20 cellular contexts compared by ENCODE assay signal in the genomic region with DNA sequence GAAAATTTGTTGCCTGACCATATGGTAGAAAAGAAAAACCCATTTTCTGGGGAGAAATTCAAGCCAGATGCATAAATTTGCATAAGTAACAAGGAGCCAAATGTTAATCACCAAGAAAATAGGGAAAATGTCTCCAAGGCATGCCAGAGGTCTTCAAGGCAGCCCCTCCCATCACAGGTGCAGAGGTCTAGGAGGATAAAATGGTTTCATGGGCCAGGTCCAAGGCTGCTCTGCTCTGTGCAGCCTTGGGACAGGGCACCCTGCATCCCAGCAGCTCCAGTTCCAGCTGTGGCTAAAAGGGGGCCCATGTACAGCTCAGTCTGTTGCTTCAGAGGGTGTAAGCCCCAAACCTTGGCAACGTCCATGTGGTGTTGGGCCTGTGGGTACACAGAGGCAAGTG.
A peak's percentile ranks its signal among the peaks of the same experiment; 100 is the strongest.
DNase-seq lines count a peak whose midpoint lies in the region; ATAC-seq, FAIRE-seq and TF ChIP-seq lines count a peak whose summit lies in the region.
"Had no signal": no experiment of that assay in that cellular context is flagged by ENCODE, and none has a peak within 500 bp of the region (broad histone marks: within the 10 kb centered on the region; RNA-seq: fewer than 3 reads in every experiment).

No MANE protein-coding gene starts in this region.

- TF ChIP-seq POLR2A in A549 (IDR thresholded peaks at IDR 0.05; ENCODE audit: low read length) = no peak

- ATAC-seq in A549 = no peak
- ATAC-seq: CD8-positive, alpha-beta T cell had no signal

- TF ChIP-seq EP300 in A549 (IDR thresholded peaks at IDR 0.05) = no peak

- no peak for FAIRE-seq in A549 (lab: Jason Lieb, UNC)
- FAIRE-seq: D721Med, G401.6, GM12891, GM19239 had no signal

- H3K9me3 ChIP-seq in A549 (no peaks in the 10 kb centered on the region), iPS-18c (ENCODE audit: control insufficient read depth, insufficient read depth, low read length) (no peaks in the 10 kb centered on the region)

- H3K27ac ChIP-seq in A549 = no peak overlapping the region
- H3K27ac ChIP-seq in angular gyrus (ENCODE audit: low read depth, low read length) = peak overlapping the region; percentile 8
- H3K27ac ChIP-seq: 22Rv1; BLaER1 treated with 17β-estradiol and CSF1 and Interleukin-3, amounts not matched to agents 10 nM and 100 nM; C4-2B had no signal

- DNase-seq in A549 (ENCODE audit: low read depth in 1 of 2, low spot score in 1 of 2) = no peak
- no peak for DNase-seq in activated CD4-positive, CD25-positive, alpha-beta regulatory T cell (lab: John Stamatoyannopoulos, UW)
- no peak for DNase-seq in activated effector memory CD4-positive, alpha-beta T cell treated with Interleukin-2 at 50 U/mL for 16 hours
- DNase-seq in ACHN = no peak
- DNase-seq: AML-193; Caco-2; Calu3; CD4-positive, alpha-beta T cell; CD8-positive, alpha-beta T cell; DMS79 treated with DMSO at 0.1 percent for 48 hours; GF-D8 had no signal

- H3K4me2 ChIP-seq in A549 = no peak overlapping the region
- H3K4me2 ChIP-seq: BLaER1 treated with 17β-estradiol and CSF1 and Interleukin-3, amounts not matched to agents 10 nM and 100 nM had no signal

- no peaks in the 10 kb centered on the region for H3K4me1 ChIP-seq in A549
- H3K4me1 ChIP-seq: Caco-2 had no signal

- no peak for TF ChIP-seq RAD21 in A549 (conservative IDR thresholded peaks at IDR 0.05 in 1 of 2, IDR thresholded peaks at IDR 0.05 in 1 of 2)

- no peak for TF ChIP-seq CTCF in A549 (IDR thresholded peaks at IDR 0.05)

- CTCF ChIA-PET in A549 (lab: Yijun Ruan, JAX) = no interaction called here

- in situ Hi-C loops in ACHN (cut with HindIII; ENCODE audit: low pct_ligation_motif_present, low pct_unique_long_range_greater_than_20kb, low sequenced_read_pairs) = no loop called here

- POLR2A ChIA-PET in A549 (lab: Yijun Ruan, JAX) = no interaction called here

- no peak overlapping the region for H3K4me3 ChIP-seq in A549
- H3K4me3 ChIP-seq in iPS-18c (ENCODE audit: insufficient read depth, low read depth, low read length) = peak overlapping the region; percentile 4; the same call in 1 of the 2 replicates
- H3K4me3 ChIP-seq: BLaER1 treated with 17β-estradiol and CSF1 and Interleukin-3, amounts not matched to agents 10 nM and 100 nM had no signal

- no CpG with 5 or more reads among the region's 1 CpG for WGBS in A549 (ENCODE audit: missing lambda C conversion rate)

TF ChIP-seq in A549, 52 proteins besides CTCF, POLR2A, EP300 and RAD21:
- TF ChIP-seq ZFP36 (IDR thresholded peaks at IDR 0.05; ENCODE audit: borderline replicate concordance, partially characterized antibody) (peak; percentile 35), NR3C1 (IDR thresholded peaks at IDR 0.05) (no peak), ZC3H11A (IDR thresholded peaks at IDR 0.05) (no peak), TFCP2L1 (CRISPR knock-in tag; IDR thresholded peaks at IDR 0.05) (no peak)
- TF ChIP-seq, protein P1, sequence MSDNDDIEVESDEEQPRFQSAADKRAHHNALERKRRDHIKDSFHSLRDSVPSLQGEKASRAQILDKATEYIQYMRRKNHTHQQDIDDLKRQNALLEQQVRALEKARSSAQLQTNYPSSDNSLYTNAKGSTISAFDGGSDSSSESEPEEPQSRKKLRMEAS (IDR thresholded peaks at IDR 0.05) = no peak
